1 cellular context compared by ENCODE assay signal in genomic region chr14:64337901-64338615, GRCh38.
A peak's percentile ranks its signal among the peaks of the same experiment; 100 is the strongest.
TF ChIP-seq lines count a peak whose summit lies in the region.

No MANE protein-coding gene starts in this region.

TF ChIP-seq in GM12878, 131 proteins besides CTCF, POLR2A, EP300 and RAD21:
- TF ChIP-seq SREBF1 (IDR thresholded peaks at IDR 0.05; ENCODE audit: low read length) (no peak), ATF2 (IDR thresholded peaks at IDR 0.05; ENCODE audit: low read length) (no peak), SMC3 (IDR thresholded peaks at IDR 0.05; ENCODE audit: borderline replicate concordance, low read length) (no peak), WRNIP1 (IDR thresholded peaks at IDR 0.05; ENCODE audit: borderline replicate concordance, low read depth, low read length) (no peak), RCOR1 (conservative IDR thresholded peaks at IDR 0.05; ENCODE audit: low read depth, low read length) (no peak), GABPA (IDR thresholded peaks at IDR 0.05; ENCODE audit: low read depth) (no peak), TCF3 (IDR thresholded peaks at IDR 0.05; ENCODE audit: borderline replicate concordance, insufficient read depth, low read depth, low read length) (peak; percentile 49; the same call in 1 of the 2 replicates), RUNX3 (IDR thresholded peaks at IDR 0.05; ENCODE audit: low read length) (peak; percentile 12; the same call in 1 of the 2 replicates), ETV6 (conservative IDR thresholded peaks at IDR 0.05 in 1 of 2, IDR thresholded peaks at IDR 0.05 in 1 of 2; ENCODE audit: borderline replicate concordance in 1 of 2, low read depth in 1 of 2) (0 out of 4 replicates have a peak, but pooled peaks of 1 of the 2 experiments have one; percentile 12), GATAD2B (conservative IDR thresholded peaks at IDR 0.05; ENCODE audit: low read depth) (0 out of 2 replicates have a peak, but pooled peaks have one; percentile 44), TBL1XR1 (IDR thresholded peaks at IDR 0.05; ENCODE audit: low read depth, low read length) (no peak), CREB1 (IDR thresholded peaks at IDR 0.05; ENCODE audit: low read depth) (peak; percentile 62), BACH1 (IDR thresholded peaks at IDR 0.05; ENCODE audit: borderline replicate concordance) (peak; percentile 34; the same call in 1 of the 2 replicates), PML (IDR thresholded peaks at IDR 0.05; ENCODE audit: low read length) (peak; percentile 16), YY1 (IDR thresholded peaks at IDR 0.05; ENCODE audit: low read depth, low read length) (peak; percentile 42), IKZF1 (conservative IDR thresholded peaks at IDR 0.05) (peak; percentile 52), ZNF24 (IDR thresholded peaks at IDR 0.05) (no peak), ZNF207 (IDR thresholded peaks at IDR 0.05; ENCODE audit: borderline replicate concordance) (no peak), NR2F1 (conservative IDR thresholded peaks at IDR 0.05) (0 out of 2 replicates have a peak, but pooled peaks have one; percentile 25), SMAD1 (IDR thresholded peaks at IDR 0.05; ENCODE audit: low read depth, partially characterized antibody) (no peak), MAX (IDR thresholded peaks at IDR 0.05; ENCODE audit: low read depth, low read length) (no peak; the same call in 1 of the 2 replicates), NFXL1 (IDR thresholded peaks at IDR 0.05; ENCODE audit: borderline replicate concordance) (no peak), NR2C2 (IDR thresholded peaks at IDR 0.05; ENCODE audit: borderline replicate concordance, control insufficient read depth, insufficient read length, low read depth) (no peak), CREM (IDR thresholded peaks at IDR 0.05; ENCODE audit: low read depth) (peak; percentile 73), CHD4 (IDR thresholded peaks at IDR 0.05) (no peak), CHD2 (IDR thresholded peaks at IDR 0.05; ENCODE audit: borderline replicate concordance, low read depth, low read length) (peak; percentile 5; the same call in 1 of the 2 replicates), HCFC1 (IDR thresholded peaks at IDR 0.05; ENCODE audit: low read length) (no peak), IKZF2 (IDR thresholded peaks at IDR 0.05) (0 out of 4 replicates have a peak, but pooled peaks of 1 of the 2 experiments have one; percentile 14), STAT1 (conservative IDR thresholded peaks at IDR 0.05) (no peak), ZNF274 (IDR thresholded peaks at IDR 0.05; ENCODE audit: insufficient read depth, insufficient read length) (no peak), ZNF622 (IDR thresholded peaks at IDR 0.05) (no peak), RBBP5 (conservative IDR thresholded peaks at IDR 0.05) (no peak), ATF7 (IDR thresholded peaks at IDR 0.05; ENCODE audit: low read depth) (no peak), TAF1 (IDR thresholded peaks at IDR 0.05; ENCODE audit: borderline replicate concordance, low read depth, low read length) (peak; percentile 44; the same call in 1 of the 2 replicates), FOXM1 (IDR thresholded peaks at IDR 0.05; ENCODE audit: low read depth, low read length) (no peak), E4F1 (IDR thresholded peaks at IDR 0.05; ENCODE audit: borderline replicate concordance, partially characterized antibody) (no peak), CBX5 (IDR thresholded peaks at IDR 0.05; ENCODE audit: low read depth) (no peak), CBFB (IDR thresholded peaks at IDR 0.05; ENCODE audit: low read depth) (no peak), NFYA (IDR thresholded peaks at IDR 0.05; ENCODE audit: borderline replicate concordance, low read depth, low read length) (no peak), BRCA1 (IDR thresholded peaks at IDR 0.05; ENCODE audit: low read depth, low read length) (no peak), ZBTB33 (IDR thresholded peaks at IDR 0.05) (no peak), ZZZ3 (IDR thresholded peaks at IDR 0.05; ENCODE audit: control insufficient read depth, insufficient read length, low read depth) (no peak), NRF1 (conservative IDR thresholded peaks at IDR 0.05; ENCODE audit: low read depth, low read length) (no peak), FOS (IDR thresholded peaks at IDR 0.05; ENCODE audit: borderline replicate concordance, extremely low read depth, insufficient read length) (no peak), TCF12 (IDR thresholded peaks at IDR 0.05; ENCODE audit: low read depth, low read length) (0 out of 2 replicates have a peak, but pooled peaks have one; percentile 41)
- TF ChIP-seq, protein P1, sequence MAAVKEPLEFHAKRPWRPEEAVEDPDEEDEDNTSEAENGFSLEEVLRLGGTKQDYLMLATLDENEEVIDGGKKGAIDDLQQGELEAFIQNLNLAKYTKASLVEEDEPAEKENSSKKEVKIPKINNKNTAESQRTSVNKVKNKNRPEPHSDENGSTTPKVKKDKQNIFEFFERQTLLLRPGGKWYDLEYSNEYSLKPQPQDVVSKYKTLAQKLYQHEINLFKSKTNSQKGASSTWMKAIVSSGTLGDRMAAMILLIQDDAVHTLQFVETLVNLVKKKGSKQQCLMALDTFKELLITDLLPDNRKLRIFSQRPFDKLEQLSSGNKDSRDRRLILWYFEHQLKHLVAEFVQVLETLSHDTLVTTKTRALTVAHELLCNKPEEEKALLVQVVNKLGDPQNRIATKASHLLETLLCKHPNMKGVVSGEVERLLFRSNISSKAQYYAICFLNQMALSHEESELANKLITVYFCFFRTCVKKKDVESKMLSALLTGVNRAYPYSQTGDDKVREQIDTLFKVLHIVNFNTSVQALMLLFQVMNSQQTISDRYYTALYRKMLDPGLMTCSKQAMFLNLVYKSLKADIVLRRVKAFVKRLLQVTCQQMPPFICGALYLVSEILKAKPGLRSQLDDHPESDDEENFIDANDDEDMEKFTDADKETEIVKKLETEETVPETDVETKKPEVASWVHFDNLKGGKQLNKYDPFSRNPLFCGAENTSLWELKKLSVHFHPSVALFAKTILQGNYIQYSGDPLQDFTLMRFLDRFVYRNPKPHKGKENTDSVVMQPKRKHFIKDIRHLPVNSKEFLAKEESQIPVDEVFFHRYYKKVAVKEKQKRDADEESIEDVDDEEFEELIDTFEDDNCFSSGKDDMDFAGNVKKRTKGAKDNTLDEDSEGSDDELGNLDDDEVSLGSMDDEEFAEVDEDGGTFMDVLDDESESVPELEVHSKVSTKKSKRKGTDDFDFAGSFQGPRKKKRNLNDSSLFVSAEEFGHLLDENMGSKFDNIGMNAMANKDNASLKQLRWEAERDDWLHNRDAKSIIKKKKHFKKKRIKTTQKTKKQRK (IDR thresholded peaks at IDR 0.05; ENCODE audit: low read depth, low read length): no peak
- TF ChIP-seq, protein P2, sequence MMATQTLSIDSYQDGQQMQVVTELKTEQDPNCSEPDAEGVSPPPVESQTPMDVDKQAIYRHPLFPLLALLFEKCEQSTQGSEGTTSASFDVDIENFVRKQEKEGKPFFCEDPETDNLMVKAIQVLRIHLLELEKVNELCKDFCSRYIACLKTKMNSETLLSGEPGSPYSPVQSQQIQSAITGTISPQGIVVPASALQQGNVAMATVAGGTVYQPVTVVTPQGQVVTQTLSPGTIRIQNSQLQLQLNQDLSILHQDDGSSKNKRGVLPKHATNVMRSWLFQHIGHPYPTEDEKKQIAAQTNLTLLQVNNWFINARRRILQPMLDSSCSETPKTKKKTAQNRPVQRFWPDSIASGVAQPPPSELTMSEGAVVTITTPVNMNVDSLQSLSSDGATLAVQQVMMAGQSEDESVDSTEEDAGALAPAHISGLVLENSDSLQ (IDR thresholded peaks at IDR 0.05): no peak
- TF ChIP-seq, protein P3, sequence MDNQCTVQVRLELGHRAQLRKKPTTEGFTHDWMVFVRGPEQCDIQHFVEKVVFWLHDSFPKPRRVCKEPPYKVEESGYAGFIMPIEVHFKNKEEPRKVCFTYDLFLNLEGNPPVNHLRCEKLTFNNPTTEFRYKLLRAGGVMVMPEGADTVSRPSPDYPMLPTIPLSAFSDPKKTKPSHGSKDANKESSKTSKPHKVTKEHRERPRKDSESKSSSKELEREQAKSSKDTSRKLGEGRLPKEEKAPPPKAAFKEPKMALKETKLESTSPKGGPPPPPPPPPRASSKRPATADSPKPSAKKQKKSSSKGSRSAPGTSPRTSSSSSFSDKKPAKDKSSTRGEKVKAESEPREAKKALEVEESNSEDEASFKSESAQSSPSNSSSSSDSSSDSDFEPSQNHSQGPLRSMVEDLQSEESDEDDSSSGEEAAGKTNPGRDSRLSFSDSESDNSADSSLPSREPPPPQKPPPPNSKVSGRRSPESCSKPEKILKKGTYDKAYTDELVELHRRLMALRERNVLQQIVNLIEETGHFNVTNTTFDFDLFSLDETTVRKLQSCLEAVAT (IDR thresholded peaks at IDR 0.05): 0 out of 2 replicates have a peak, but pooled peaks have one; percentile 13
- TF ChIP-seq, protein P4, sequence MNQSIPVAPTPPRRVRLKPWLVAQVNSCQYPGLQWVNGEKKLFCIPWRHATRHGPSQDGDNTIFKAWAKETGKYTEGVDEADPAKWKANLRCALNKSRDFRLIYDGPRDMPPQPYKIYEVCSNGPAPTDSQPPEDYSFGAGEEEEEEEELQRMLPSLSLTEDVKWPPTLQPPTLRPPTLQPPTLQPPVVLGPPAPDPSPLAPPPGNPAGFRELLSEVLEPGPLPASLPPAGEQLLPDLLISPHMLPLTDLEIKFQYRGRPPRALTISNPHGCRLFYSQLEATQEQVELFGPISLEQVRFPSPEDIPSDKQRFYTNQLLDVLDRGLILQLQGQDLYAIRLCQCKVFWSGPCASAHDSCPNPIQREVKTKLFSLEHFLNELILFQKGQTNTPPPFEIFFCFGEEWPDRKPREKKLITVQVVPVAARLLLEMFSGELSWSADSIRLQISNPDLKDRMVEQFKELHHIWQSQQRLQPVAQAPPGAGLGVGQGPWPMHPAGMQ (IDR thresholded peaks at IDR 0.05; ENCODE audit: borderline replicate concordance): no peak
- TF ChIP-seq, protein P5, sequence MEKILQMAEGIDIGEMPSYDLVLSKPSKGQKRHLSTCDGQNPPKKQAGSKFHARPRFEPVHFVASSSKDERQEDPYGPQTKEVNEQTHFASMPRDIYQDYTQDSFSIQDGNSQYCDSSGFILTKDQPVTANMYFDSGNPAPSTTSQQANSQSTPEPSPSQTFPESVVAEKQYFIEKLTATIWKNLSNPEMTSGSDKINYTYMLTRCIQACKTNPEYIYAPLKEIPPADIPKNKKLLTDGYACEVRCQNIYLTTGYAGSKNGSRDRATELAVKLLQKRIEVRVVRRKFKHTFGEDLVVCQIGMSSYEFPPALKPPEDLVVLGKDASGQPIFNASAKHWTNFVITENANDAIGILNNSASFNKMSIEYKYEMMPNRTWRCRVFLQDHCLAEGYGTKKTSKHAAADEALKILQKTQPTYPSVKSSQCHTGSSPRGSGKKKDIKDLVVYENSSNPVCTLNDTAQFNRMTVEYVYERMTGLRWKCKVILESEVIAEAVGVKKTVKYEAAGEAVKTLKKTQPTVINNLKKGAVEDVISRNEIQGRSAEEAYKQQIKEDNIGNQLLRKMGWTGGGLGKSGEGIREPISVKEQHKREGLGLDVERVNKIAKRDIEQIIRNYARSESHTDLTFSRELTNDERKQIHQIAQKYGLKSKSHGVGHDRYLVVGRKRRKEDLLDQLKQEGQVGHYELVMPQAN (conservative IDR thresholded peaks at IDR 0.05): peak; percentile 42
- TF ChIP-seq, protein P6, sequence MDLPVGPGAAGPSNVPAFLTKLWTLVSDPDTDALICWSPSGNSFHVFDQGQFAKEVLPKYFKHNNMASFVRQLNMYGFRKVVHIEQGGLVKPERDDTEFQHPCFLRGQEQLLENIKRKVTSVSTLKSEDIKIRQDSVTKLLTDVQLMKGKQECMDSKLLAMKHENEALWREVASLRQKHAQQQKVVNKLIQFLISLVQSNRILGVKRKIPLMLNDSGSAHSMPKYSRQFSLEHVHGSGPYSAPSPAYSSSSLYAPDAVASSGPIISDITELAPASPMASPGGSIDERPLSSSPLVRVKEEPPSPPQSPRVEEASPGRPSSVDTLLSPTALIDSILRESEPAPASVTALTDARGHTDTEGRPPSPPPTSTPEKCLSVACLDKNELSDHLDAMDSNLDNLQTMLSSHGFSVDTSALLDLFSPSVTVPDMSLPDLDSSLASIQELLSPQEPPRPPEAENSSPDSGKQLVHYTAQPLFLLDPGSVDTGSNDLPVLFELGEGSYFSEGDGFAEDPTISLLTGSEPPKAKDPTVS (IDR thresholded peaks at IDR 0.05; ENCODE audit: low read depth, low read length): no peak
TF ChIP-seq in GM12878: peak in this region for 17.
